ENCODE assay signal across 26 cellular contexts in the genomic region with DNA sequence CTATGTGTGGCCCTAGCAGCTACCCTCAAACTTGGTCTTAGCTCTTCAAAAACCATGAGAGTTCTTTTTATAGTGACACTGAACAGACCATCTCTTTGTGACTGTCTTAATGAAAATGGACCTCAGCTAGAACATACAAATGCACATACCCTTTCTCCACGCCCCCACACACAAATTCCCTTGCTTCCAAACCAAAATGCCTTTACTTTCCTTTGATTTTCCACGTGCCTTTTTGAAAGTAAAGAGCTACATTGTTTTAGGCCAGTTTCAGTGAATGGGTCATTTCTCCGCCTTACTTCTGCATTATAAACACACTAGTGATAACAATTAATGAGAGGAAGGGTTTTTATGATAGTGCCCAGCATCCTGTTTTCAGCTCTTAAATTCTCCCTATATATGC.
"Had no signal": no experiment of that assay in that cellular context is flagged by ENCODE, and none has a peak within 500 bp of the region (broad histone marks: within the 10 kb centered on the region; RNA-seq: fewer than 3 reads in every experiment).

No MANE protein-coding gene starts in this region.

- H3K4me1 Mint-ChIP-seq: activated CD4-positive, alpha-beta memory T cell treated with anti-CD3 and anti-CD28 coated beads, Interleukin-2, amount 10 ng/mL, durations not matched to agents 7 days and 5 days; activated CD4-positive, alpha-beta T cell treated with anti-CD3 and anti-CD28 coated beads, Interleukin-2, amount 10 ng/mL, durations not matched to agents 7 days and 5 days; activated naive CD4-positive, alpha-beta T cell treated with anti-CD3 and anti-CD28 coated beads, Interleukin-2, amount 10 ng/mL, durations not matched to agents 7 days and 5 days; activated naive CD8-positive, alpha-beta T cell treated with anti-CD3 and anti-CD28 coated beads, Interleukin-2, amount 10 ng/mL, durations not matched to agents 7 days and 5 days had no signal

- H3K9me3 ChIP-seq: body of pancreas had no signal

- H3K27ac ChIP-seq: body of pancreas, gastrocnemius medialis, heart right ventricle, VCaP had no signal

- H3K36me3 ChIP-seq: gastrocnemius medialis, heart right ventricle had no signal

- H3K4me3 Mint-ChIP-seq: activated CD4-positive, alpha-beta memory T cell treated with anti-CD3 and anti-CD28 coated beads, Interleukin-2, amount 10 ng/mL, durations not matched to agents 7 days and 5 days; activated CD4-positive, alpha-beta T cell treated with anti-CD3 and anti-CD28 coated beads, Interleukin-2, amount 10 ng/mL, durations not matched to agents 7 days and 5 days; activated naive CD4-positive, alpha-beta T cell treated with anti-CD3 and anti-CD28 coated beads, Interleukin-2, amount 10 ng/mL, durations not matched to agents 7 days and 5 days; activated naive CD8-positive, alpha-beta T cell treated with anti-CD3 and anti-CD28 coated beads, Interleukin-2, amount 10 ng/mL, durations not matched to agents 7 days and 5 days; activated T-cell treated with anti-CD3 and anti-CD28 coated beads, Interleukin-2, amount 50 U/mL, for 24 hours; activated T-cell treated with anti-CD3 and anti-CD28 coated beads, Interleukin-2, amount 50 U/mL, for 72 hours; WTC11 had no signal

- H3K27me3 ChIP-seq: body of pancreas, gastrocnemius medialis, heart right ventricle had no signal

- H3K4me1 ChIP-seq: body of pancreas, gastrocnemius medialis had no signal

- H3K4me3 ChIP-seq: body of pancreas, gastrocnemius medialis, heart right ventricle had no signal

- ATAC-seq: activated naive CD4-positive, alpha-beta T cell treated with anti-CD3 and anti-CD28 coated beads, Interleukin-2, amount 50 U/mL, for 72 hours; activated T-cell treated with anti-CD3 and anti-CD28 coated beads, Interleukin-2, amount 50 U/mL, for 72 hours; body of pancreas; esophagus mucosa; gastrocnemius medialis; heart right ventricle; WTC11 had no signal

- H3K9me3 Mint-ChIP-seq: activated CD4-positive, alpha-beta memory T cell treated with anti-CD3 and anti-CD28 coated beads, Interleukin-2, amount 10 ng/mL, durations not matched to agents 7 days and 5 days; activated CD4-positive, alpha-beta T cell treated with anti-CD3 and anti-CD28 coated beads, Interleukin-2, amount 10 ng/mL, durations not matched to agents 7 days and 5 days; activated naive CD4-positive, alpha-beta T cell treated with anti-CD3 and anti-CD28 coated beads, Interleukin-2, amount 10 ng/mL, durations not matched to agents 7 days and 5 days; activated naive CD4-positive, alpha-beta T cell treated with anti-CD3 and anti-CD28 coated beads, Interleukin-2, amount 50 U/mL, for 72 hours; activated naive CD8-positive, alpha-beta T cell treated with anti-CD3 and anti-CD28 coated beads, Interleukin-2, amount 10 ng/mL, durations not matched to agents 7 days and 5 days; activated T-cell treated with anti-CD3 and anti-CD28 coated beads, Interleukin-2, amount 50 U/mL, for 24 hours had no signal

- H3K36me3 Mint-ChIP-seq: activated naive CD4-positive, alpha-beta T cell treated with anti-CD3 and anti-CD28 coated beads, Interleukin-2, amount 10 ng/mL, durations not matched to agents 7 days and 5 days; activated naive CD4-positive, alpha-beta T cell treated with anti-CD3 and anti-CD28 coated beads, Interleukin-2, amount 50 U/mL, for 72 hours; activated naive CD8-positive, alpha-beta T cell treated with anti-CD3 and anti-CD28 coated beads, Interleukin-2, amount 10 ng/mL, durations not matched to agents 7 days and 5 days had no signal

- DNase-seq: activated CD4-positive, alpha-beta memory T cell treated with anti-CD3 and anti-CD28 coated beads, Interleukin-2, amount 10 ng/mL, durations not matched to agents 7 days and 5 days; activated CD4-positive, alpha-beta T cell treated with anti-CD3 and anti-CD28 coated beads for 1 hour; activated CD4-positive, alpha-beta T cell treated with anti-CD3 and anti-CD28 coated beads for 4 hours; activated CD4-positive, alpha-beta T cell treated with anti-CD3 and anti-CD28 coated beads, Interleukin-2, amount 10 ng/mL, durations not matched to agents 7 days and 5 days; activated CD4-positive, alpha-beta T cell treated with anti-CD3 and anti-CD28 coated beads, Interleukin-2, amount 50 U/mL, for 4 hours; activated CD8-positive, alpha-beta memory T cell treated with anti-CD3 and anti-CD28 coated beads, Interleukin-2, amount 50 U/mL, for 48 hours; activated gamma-delta T cell; activated naive CD4-positive, alpha-beta T cell; activated naive CD4-positive, alpha-beta T cell treated with anti-CD3 and anti-CD28 coated beads, Interleukin-2, amount 10 ng/mL, durations not matched to agents 7 days and 5 days; activated naive CD8-positive, alpha-beta T cell treated with anti-CD3 and anti-CD28 coated beads, Interleukin-2, amount 10 ng/mL, durations not matched to agents 7 days and 5 days; activated T-cell treated with anti-CD3 and anti-CD28 coated beads for 4 hours; activated T-cell treated with anti-CD3 and anti-CD28 coated beads, Interleukin-2, amount 50 U/mL, for 24 hours; activated T-cell treated with anti-CD3 and anti-CD28 coated beads, Interleukin-2, amount 50 U/mL, for 72 hours; amniotic stem cell; aorta; body of pancreas; caudate nucleus; effector CD8-positive, alpha-beta T cell; foreskin fibroblast; gastrocnemius medialis; heart right ventricle; T-helper 2 cell had no signal

- H3K27ac Mint-ChIP-seq: activated CD4-positive, alpha-beta memory T cell treated with anti-CD3 and anti-CD28 coated beads, Interleukin-2, amount 10 ng/mL, durations not matched to agents 7 days and 5 days; activated CD4-positive, alpha-beta T cell treated with anti-CD3 and anti-CD28 coated beads, Interleukin-2, amount 10 ng/mL, durations not matched to agents 7 days and 5 days; activated naive CD4-positive, alpha-beta T cell treated with anti-CD3 and anti-CD28 coated beads, Interleukin-2, amount 10 ng/mL, durations not matched to agents 7 days and 5 days; activated naive CD4-positive, alpha-beta T cell treated with anti-CD3 and anti-CD28 coated beads, Interleukin-2, amount 50 U/mL, for 72 hours; activated naive CD8-positive, alpha-beta T cell treated with anti-CD3 and anti-CD28 coated beads, Interleukin-2, amount 10 ng/mL, durations not matched to agents 7 days and 5 days; activated T-cell treated with anti-CD3 and anti-CD28 coated beads, Interleukin-2, amount 50 U/mL, for 24 hours; activated T-cell treated with anti-CD3 and anti-CD28 coated beads, Interleukin-2, amount 50 U/mL, for 72 hours; WTC11 had no signal
